Comparison of ENCODE assay signal across 23 cellular contexts in the genomic region with DNA sequence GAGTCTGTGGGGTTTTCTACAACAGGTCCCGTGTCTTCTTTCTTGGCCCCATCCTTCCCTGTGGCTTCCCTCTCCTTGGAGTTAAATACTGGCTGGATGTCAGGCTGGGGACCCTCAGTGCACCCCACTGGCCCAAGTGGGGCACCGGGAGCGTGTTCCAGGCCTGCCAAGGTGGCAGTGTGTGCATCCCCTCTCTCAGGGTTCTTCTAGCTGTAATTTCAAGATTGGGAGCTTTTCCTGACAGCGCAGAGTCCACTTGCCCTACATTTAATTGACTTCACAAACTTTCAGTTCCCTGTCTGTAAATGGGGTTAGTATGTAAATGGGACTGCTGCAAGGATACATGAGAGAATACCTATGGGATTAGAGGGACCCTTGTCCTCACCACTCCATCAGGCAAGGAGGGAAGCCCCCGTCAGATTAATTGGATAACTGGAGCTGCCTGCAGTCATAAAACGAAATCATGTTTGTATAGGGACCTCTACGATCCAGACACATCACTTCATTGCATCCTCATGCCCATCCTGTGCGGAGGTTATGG.
DNase-seq lines count a peak whose midpoint lies in the region; ATAC-seq and TF ChIP-seq lines count a peak whose summit lies in the region.
"Had no signal": no experiment of that assay in that cellular context is flagged by ENCODE, and none has a peak within 500 bp of the region (broad histone marks: within the 10 kb centered on the region; RNA-seq: fewer than 3 reads in every experiment).

No MANE protein-coding gene starts in this region.

- H4K91ac ChIP-seq in mesenchymal stem cell (ENCODE audit: low read length), result peak overlapping the region; percentile 97

- peak overlapping the region; percentile 96 to 100 for H2BK12ac ChIP-seq in mesenchymal stem cell (ENCODE audit: low read length in 2 of 2)

- no peaks in the 10 kb centered on the region for H3K9me3 Mint-ChIP-seq in brain
- H3K9me3 Mint-ChIP-seq: activated CD4-positive, alpha-beta T cell treated with anti-CD3 and anti-CD28 coated beads, Interleukin-2, amount 10 ng/mL, durations not matched to agents 7 days and 5 days; activated T-helper 2 cell treated with anti-CD3 and anti-CD28 coated beads, Interferon-gamma antibody, Interleukin-2, Interleukin-4, amounts not matched to agents 10 μg/mL and 5 μg/mL and 100 μg/mL, durations not matched to agents 14 hours and 24 hours and 36 hours; CD14-positive monocyte; natural killer cell treated with Interleukin-12 subunit alpha and Interleukin-12 subunit beta and Interleukin-15 and Interleukin-18, amount 100 ng/mL, for 72 hours had no signal

- no peaks in the 10 kb centered on the region for H3K79me1 ChIP-seq in mesenchymal stem cell (replicated peaks; ENCODE audit: low read length, poor library complexity, severe bottlenecking)

- H3K23ac ChIP-seq in mesenchymal stem cell (ENCODE audit: low read length in 2 of 2), result no peak overlapping the region

- H3K14ac ChIP-seq in mesenchymal stem cell (ENCODE audit: low read length in 2 of 2), result peak overlapping the region in 1 of 2 experiments; percentile 69

- H2BK120ac ChIP-seq in mesenchymal stem cell (ENCODE audit: low read depth, low read length), result peak overlapping the region; percentile 87

- H3K27me3 ChIP-seq in Peyer's patch (no peaks in the 10 kb centered on the region), mesenchymal stem cell (ENCODE audit: control insufficient read depth in 1 of 2, insufficient read depth in 1 of 2, low read length in 2 of 2) (no peaks in the 10 kb centered on the region), testis (no peaks in the 10 kb centered on the region), osteoblast (ENCODE audit: insufficient read depth, low read length) (no peaks in the 10 kb centered on the region)
- H3K27me3 ChIP-seq: ascending aorta, hepatocyte had no signal

- 95% methylated on average over 4 of the region's 8 CpGs for WGBS in mesenchymal stem cell
- 78 to 90% methylated on average over 8 of the region's 8 CpGs for WGBS in testis, 2 donors

- no peak overlapping the region for H3K4me2 ChIP-seq in mesenchymal stem cell (ENCODE audit: low read length, poor library complexity, severe bottlenecking)
- no peak overlapping the region for H3K4me2 ChIP-seq in osteoblast (ENCODE audit: insufficient read depth, low read length)
- H3K4me2 ChIP-seq: hepatocyte had no signal

- no peak overlapping the region for H2AFZ ChIP-seq in mesenchymal stem cell (ENCODE audit: low read depth, low read length)
- no peak overlapping the region for H2AFZ ChIP-seq in osteoblast (ENCODE audit: low read length)
- H2AFZ ChIP-seq: hepatocyte had no signal

- peak overlapping the region; percentile 12 to 57 (median 39) for H3K27ac ChIP-seq in Peyer's patch
- no peak overlapping the region for H3K27ac ChIP-seq in mesenchymal stem cell (ENCODE audit: low read length, poor library complexity, severe bottlenecking)
- peak overlapping the region; percentile 67 to 70 for H3K27ac ChIP-seq in testis
- no peak overlapping the region for H3K27ac ChIP-seq in osteoblast (ENCODE audit: low read depth, low read length)
- H3K27ac ChIP-seq: epithelial cell of prostate, WERI-Rb-1 had no signal

- no peak for TF ChIP-seq CTCF in Peyer's patch (IDR thresholded peaks at IDR 0.05)
- TF ChIP-seq CTCF in brain (conservative IDR thresholded peaks at IDR 0.05), result no peak
- TF ChIP-seq CTCF in testis (IDR thresholded peaks at IDR 0.05), result no peak
- no peak for TF ChIP-seq CTCF in osteoblast (IDR thresholded peaks at IDR 0.05; ENCODE audit: extremely low read depth, low read depth, low read length)

- no peak for ATAC-seq in HG03520 (IDR thresholded peaks at IDR 0.05; ENCODE audit: unreplicated experiment)
- ATAC-seq: natural killer cell treated with Interleukin-12 subunit alpha and Interleukin-12 subunit beta and Interleukin-15 and Interleukin-18, amount 100 ng/mL, for 72 hours had no signal

- peak overlapping the region; percentile 90 for H4K8ac ChIP-seq in mesenchymal stem cell (ENCODE audit: low read length)

- no peak for DNase-seq in Peyer's patch
- no peak for DNase-seq in mesenchymal stem cell
- DNase-seq in testis, result no peak
- no peak for DNase-seq in T1000 (lab: John Stamatoyannopoulos, UW)
- DNase-seq in osteoblast (ENCODE audit: insufficient read length, low spot score, missing footprints), result no peak
- DNase-seq: activated CD4-positive, alpha-beta T cell treated with anti-CD3 and anti-CD28 coated beads, Interleukin-2, amount 10 ng/mL, durations not matched to agents 7 days and 5 days; effector CD4-positive, alpha-beta T cell; Kasumi-1; midbrain; NCI-H187; NCI-H526 treated with DMSO at 0.1 percent for 48 hours; RPMI8226; stimulated activated CD8-positive, alpha-beta memory T cell treated with anti-CD3 and anti-CD28 coated beads, Interleukin-4, amount 100 ng/mL, for 48 hours; WERI-Rb-1 had no signal

- H3K4me1 Mint-ChIP-seq in brain, result peaks cover 31% of the 10 kb centered on the region

- peak overlapping the region; percentile 85 to 95 for H3K4ac ChIP-seq in mesenchymal stem cell (ENCODE audit: low read depth in 1 of 2, low read length in 2 of 2)

- H2BK5ac ChIP-seq in mesenchymal stem cell (ENCODE audit: low read depth, low read length, poor library complexity, severe bottlenecking), result no peak overlapping the region

- H3K36me3 Mint-ChIP-seq in brain, result no peaks in the 10 kb centered on the region
- H3K36me3 Mint-ChIP-seq: activated naive CD8-positive, alpha-beta T cell; natural killer cell treated with Interleukin-12 subunit alpha and Interleukin-12 subunit beta and Interleukin-15 and Interleukin-18, amount 100 ng/mL, for 72 hours had no signal

- peak overlapping the region; percentile 26 for H2BK15ac ChIP-seq in mesenchymal stem cell (ENCODE audit: low read depth, poor library complexity, severe bottlenecking)

- H3K36me3 ChIP-seq in Peyer's patch, result no peaks in the 10 kb centered on the region
- H3K36me3 ChIP-seq in mesenchymal stem cell (ENCODE audit: control insufficient read depth in 1 of 2, insufficient read depth in 2 of 2, low read depth in 1 of 2, low read length in 2 of 2), result no peaks in the 10 kb centered on the region
- H3K36me3 ChIP-seq in testis (ENCODE audit: low read depth, missing control alignments), result no peaks in the 10 kb centered on the region
- H3K36me3 ChIP-seq in osteoblast (ENCODE audit: insufficient read depth, low read length), result no peaks in the 10 kb centered on the region
- H3K36me3 ChIP-seq: ascending aorta, WERI-Rb-1 had no signal

- H3K18ac ChIP-seq in mesenchymal stem cell (ENCODE audit: low read depth in 1 of 2, low read length in 2 of 2), result peak overlapping the region; percentile 90 to 92

- TF ChIP-seq POLR2A in Peyer's patch (IDR thresholded peaks at IDR 0.05), result no peak
- TF ChIP-seq POLR2A in testis (IDR thresholded peaks at IDR 0.05), result no peak

- no peak overlapping the region for H3K4me3 ChIP-seq in Peyer's patch
- no peak overlapping the region for H3K4me3 ChIP-seq in mesenchymal stem cell (ENCODE audit: insufficient read depth in 1 of 2, low read depth in 1 of 2, low read length in 2 of 2)
- no peak overlapping the region for H3K4me3 ChIP-seq in testis
- no peak overlapping the region for H3K4me3 ChIP-seq in osteoblast (ENCODE audit: insufficient read depth, low read length)
- H3K4me3 ChIP-seq: ascending aorta, hepatocyte had no signal

- peak overlapping the region in 3 of 5 experiments; percentile 2 to 90 (median 54) for H3K27ac Mint-ChIP-seq in brain
- H3K27ac Mint-ChIP-seq: activated CD4-positive, alpha-beta T cell treated with anti-CD3 and anti-CD28 coated beads, Interleukin-2, amount 10 ng/mL, durations not matched to agents 7 days and 5 days; activated naive CD8-positive, alpha-beta T cell; activated T-helper 2 cell treated with anti-CD3 and anti-CD28 coated beads, Interferon-gamma antibody, Interleukin-2, Interleukin-4, amounts not matched to agents 10 μg/mL and 5 μg/mL and 100 μg/mL, durations not matched to agents 14 hours and 24 hours and 36 hours; natural killer cell treated with Interleukin-12 subunit alpha and Interleukin-12 subunit beta and Interleukin-15 and Interleukin-18, amount 100 ng/mL, for 72 hours had no signal

- no peaks in the 10 kb centered on the region for H4K20me1 ChIP-seq in osteoblast (ENCODE audit: insufficient read depth, low read length)

- H2AK5ac ChIP-seq in mesenchymal stem cell (ENCODE audit: low read length, severe bottlenecking), result no peak overlapping the region

- H3K4me1 ChIP-seq in Peyer's patch, result peaks cover 0 to 6% (median 0%) of the 10 kb centered on the region in 4 donors
- peaks cover 5% of the 10 kb centered on the region for H3K4me1 ChIP-seq in mesenchymal stem cell (ENCODE audit: control insufficient read depth, insufficient read depth, low read depth, low read length)
- peaks cover 56% of the 10 kb centered on the region for H3K4me1 ChIP-seq in testis
- peaks cover 31% of the 10 kb centered on the region for H3K4me1 ChIP-seq in osteoblast (ENCODE audit: insufficient read depth, low read length)

- H3K4me3 Mint-ChIP-seq in brain, result no peak overlapping the region
- H3K4me3 Mint-ChIP-seq: activated CD4-positive, alpha-beta T cell treated with anti-CD3 and anti-CD28 coated beads, Interleukin-2, amount 10 ng/mL, durations not matched to agents 7 days and 5 days; activated naive CD8-positive, alpha-beta T cell; CD14-positive monocyte; natural killer cell treated with Interleukin-12 subunit alpha and Interleukin-12 subunit beta and Interleukin-15 and Interleukin-18, amount 100 ng/mL, for 72 hours had no signal

- H3K9me3 ChIP-seq in Peyer's patch (no peaks in the 10 kb centered on the region), mesenchymal stem cell (ENCODE audit: control insufficient read depth, low read length) (no peaks in the 10 kb centered on the region), testis (no peaks in the 10 kb centered on the region), osteoblast (ENCODE audit: low read depth, low read length) (no peaks in the 10 kb centered on the region)
- H3K9me3 ChIP-seq: ascending aorta had no signal

- peaks cover 3% of the 10 kb centered on the region for H3K27me3 Mint-ChIP-seq in brain
- H3K27me3 Mint-ChIP-seq: activated CD4-positive, alpha-beta T cell treated with anti-CD3 and anti-CD28 coated beads, Interleukin-2, amount 10 ng/mL, durations not matched to agents 7 days and 5 days; activated naive CD8-positive, alpha-beta T cell had no signal

- no peak overlapping the region for H3K9ac ChIP-seq in mesenchymal stem cell (ENCODE audit: low read length)

- intact Hi-C loops in testis (cut with DNase I; ENCODE audit: low total_unique reads), result no loop called here

- no peaks in the 10 kb centered on the region for H3K79me2 ChIP-seq in osteoblast (ENCODE audit: insufficient read depth, low read length)
- H3K79me2 ChIP-seq: hepatocyte had no signal

Comparison
In these comparisons a context has a peak if more than half of its experiments do, and no peak if none do; other contexts are left out.
1. H3K27ac ChIP-seq: peak in Peyer's patch (4 of 4) and testis (2 of 2); none in mesenchymal stem cell (single experiment) and osteoblast (single experiment).